Comparison of ENCODE assay signal across 18 cellular contexts in the genomic region with DNA sequence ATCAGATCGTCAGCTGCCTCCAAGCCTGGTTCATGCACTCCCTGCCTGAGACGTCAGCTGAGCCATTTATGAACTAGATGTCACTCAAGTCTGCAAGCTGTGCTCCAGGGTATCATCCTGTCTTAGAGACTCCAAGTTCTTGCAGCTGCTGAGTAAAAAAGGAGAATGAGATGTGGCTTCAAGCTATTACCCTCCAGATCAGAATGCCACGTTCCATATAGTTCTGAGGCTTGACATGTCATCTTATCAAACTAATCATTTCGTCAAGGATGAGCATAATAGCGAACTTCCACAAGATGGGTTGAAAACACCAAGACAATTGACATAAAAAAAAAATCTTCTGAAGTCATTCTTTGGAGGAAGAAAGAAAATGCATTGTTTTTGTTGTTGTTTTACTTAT.
"Had no signal": no experiment of that assay in that cellular context is flagged by ENCODE, and none has a peak within 500 bp of the region (broad histone marks: within the 10 kb centered on the region; RNA-seq: fewer than 3 reads in every experiment).

No MANE protein-coding gene starts in this region.

- DNase-seq: activated B cell treated with CpG ODN at 0.5 μM for 24 hours; activated CD4-positive, alpha-beta T cell treated with anti-CD3 and anti-CD28 coated beads, Interleukin-2, amount 50 U/mL, for 1 hour; activated CD8-positive, alpha-beta T cell treated with anti-CD3 and anti-CD28 coated beads for 36 hours; activated T-cell treated with anti-CD3 and anti-CD28 coated beads, Interleukin-2, amount 50 U/mL, for 4 hours; body of pancreas; cerebellar nuclear complex; colonic mucosa; effector CD8-positive, alpha-beta T cell; islet precursor cell; left ventricle myocardium inferior; mesendoderm; posterior cingulate gyrus; right cardiac atrium; spleen; stimulated activated CD4-positive, alpha-beta T cell treated with anti-CD3 and anti-CD28 coated beads, Interleukin-2, amount 100 ng/mL, for 48 hours; stimulated activated naive CD8-positive, alpha-beta T cell treated with anti-CD3 and anti-CD28 coated beads, Interleukin-15, Interleukin-2, amounts not matched to agents 100 U/mL and 50 U/mL, for 24 hours; testis; transverse colon had no signal
